In the genomic region with DNA sequence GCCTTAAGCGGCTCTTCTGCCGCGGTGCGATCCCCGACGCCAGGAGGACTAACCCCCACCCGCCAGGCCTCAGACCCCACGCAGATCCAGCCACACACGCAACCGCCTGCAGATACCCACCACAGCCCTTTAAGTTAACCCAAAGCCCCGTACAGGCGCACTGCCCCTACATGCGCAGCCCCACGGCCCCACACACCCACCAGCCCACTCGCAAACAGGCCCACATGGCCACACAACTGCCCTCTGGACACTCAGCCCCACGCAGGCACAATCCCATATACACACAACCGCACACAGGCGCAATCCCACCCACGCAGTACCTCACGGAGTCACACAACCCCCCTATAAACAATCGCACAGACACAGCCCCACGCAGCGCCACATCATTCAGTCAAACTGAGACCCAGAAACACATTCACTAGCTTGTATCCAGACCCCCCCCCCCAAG, we compare ENCODE assay signal across 8 cellular contexts. TPM values are rescaled to one million over a fixed set of nuclear protein-coding genes. Genes with fewer than 3 reads are reported as not detected.
A peak's percentile ranks its signal among the peaks of the same experiment; 100 is the strongest.
DNase-seq lines count a peak whose midpoint lies in the region; ATAC-seq and TF ChIP-seq lines count a peak whose summit lies in the region.

No MANE protein-coding gene starts in this region.

- H3K4me3 ChIP-seq in heart left ventricle = peak overlapping the region in 8 of 12 donors; percentile 54 to 73 (median 57)
- peak overlapping the region; percentile 70 for H3K4me3 ChIP-seq in choroid plexus epithelial cell (ENCODE audit: low read depth, low read length)
- peak overlapping the region; percentile 58 for H3K4me3 ChIP-seq in naive thymus-derived CD4-positive, alpha-beta T cell (ENCODE audit: low read length)
- H3K4me3 ChIP-seq in upper lobe of right lung = peak overlapping the region; percentile 54

- peaks cover 0 to 14% (median 0%) of the 10 kb centered on the region in 5 donors for H3K36me3 Mint-ChIP-seq in naive thymus-derived CD4-positive, alpha-beta T cell

- DNase-seq in heart left ventricle = no peak
- DNase-seq in left cardiac atrium = no peak
- no peak for DNase-seq in choroid plexus epithelial cell (ENCODE audit: low read depth)
- DNase-seq in naive thymus-derived CD4-positive, alpha-beta T cell = no peak
- DNase-seq in upper lobe of right lung = no peak
- DNase-seq in NCI-H82 treated with DMSO at 0.1 percent for 48 hours (lab: John Stamatoyannopoulos, UW; ENCODE audit: unreplicated experiment) = no peak
- no peak for DNase-seq in NCI-H1092 treated with DMSO at 0.1 percent for 48 hours (lab: John Stamatoyannopoulos, UW)
- DNase-seq in SHP77 treated with DMSO at 0.1 percent for 48 hours (lab: John Stamatoyannopoulos, UW) = no peak

- no peaks in the 10 kb centered on the region for H3K9me3 ChIP-seq in heart left ventricle
- H3K9me3 ChIP-seq in naive thymus-derived CD4-positive, alpha-beta T cell (ENCODE audit: control insufficient read depth in 2 of 3, low read length in 3 of 3) = no peaks in the 10 kb centered on the region
- H3K9me3 ChIP-seq in upper lobe of right lung = no peaks in the 10 kb centered on the region

- peak overlapping the region; percentile 46 to 98 (median 85) for H3K4me3 Mint-ChIP-seq in naive thymus-derived CD4-positive, alpha-beta T cell

- H3K36me3 ChIP-seq in heart left ventricle (no peaks in the 10 kb centered on the region), upper lobe of right lung (no peaks in the 10 kb centered on the region)
- H3K36me3 ChIP-seq in naive thymus-derived CD4-positive, alpha-beta T cell (ENCODE audit: control insufficient read depth in 2 of 3, insufficient read depth in 3 of 3, low read length in 3 of 3) = no peaks in the 10 kb centered on the region

- peaks cover 0 to 16% (median 0%) of the 10 kb centered on the region in 9 donors for H3K27me3 ChIP-seq in heart left ventricle
- peaks cover 0 to 5% of the 10 kb centered on the region in 2 donors for H3K27me3 ChIP-seq in naive thymus-derived CD4-positive, alpha-beta T cell (ENCODE audit: control insufficient read depth in 2 of 2, insufficient read depth in 2 of 2, low read length in 2 of 2)
- no peaks in the 10 kb centered on the region for H3K27me3 ChIP-seq in upper lobe of right lung

- no peaks in the 10 kb centered on the region for H3K9me3 Mint-ChIP-seq in naive thymus-derived CD4-positive, alpha-beta T cell

- 61 to 75% (median 68%) methylated on average over 23 of the region's 23 CpGs for WGBS in heart left ventricle, 4 donors

- POLR2A ChIA-PET in naive thymus-derived CD4-positive, alpha-beta T cell (lab: Charles Lee) = interaction anchor here (0.7 kb wide), 1 partner anchor 28 kb away, joined by 3 read pairs; no protein-coding TSS in a partner anchor

- peak overlapping the region in 4 of 9 donors; percentile 6 to 79 (median 30) for H3K27ac Mint-ChIP-seq in naive thymus-derived CD4-positive, alpha-beta T cell

- peaks cover 35 to 57% (median 48%) of the 10 kb centered on the region in 7 donors for H3K4me1 Mint-ChIP-seq in naive thymus-derived CD4-positive, alpha-beta T cell

- peaks cover 0 to 52% (median 28%) of the 10 kb centered on the region in 5 donors for H3K27me3 Mint-ChIP-seq in naive thymus-derived CD4-positive, alpha-beta T cell

- H3K27ac ChIP-seq in heart left ventricle = peak overlapping the region in 1 of 12 donors; percentile 78
- no peak overlapping the region for H3K27ac ChIP-seq in naive thymus-derived CD4-positive, alpha-beta T cell (ENCODE audit: low read depth, low read length)
- no peak overlapping the region for H3K27ac ChIP-seq in upper lobe of right lung

- CTCF ChIA-PET in naive thymus-derived CD4-positive, alpha-beta T cell (lab: Charles Lee) = no interaction called here

- H3K4me1 ChIP-seq in heart left ventricle (peaks cover 0 to 69% (median 34%) of the 10 kb centered on the region in 12 donors), upper lobe of right lung (peaks cover 46% of the 10 kb centered on the region)
- peaks cover 0 to 23% of the 10 kb centered on the region in 2 donors for H3K4me1 ChIP-seq in naive thymus-derived CD4-positive, alpha-beta T cell (ENCODE audit: control insufficient read depth in 2 of 2, insufficient read depth in 2 of 2, low read length in 2 of 2)

- ATAC-seq in heart left ventricle = no peak
- no peak for ATAC-seq in left cardiac atrium
- no peak for ATAC-seq in naive thymus-derived CD4-positive, alpha-beta T cell
- no peak for ATAC-seq in upper lobe of right lung

- intact Hi-C loops in heart left ventricle (cut with DNase I) = loop anchor here in 2 of 10 donors (5.0 kb wide), 1 partner anchor 36 kb away; no protein-coding TSS in a partner anchor
- intact Hi-C loops in left cardiac atrium (cut with DNase I) = no loop called here
- intact Hi-C loops in naive thymus-derived CD4-positive, alpha-beta T cell (cut with micrococcal nuclease) = loop anchor here in 1 of 2 donors (1.0 kb wide), 1 partner anchor 42 kb away; the partner anchor contains the start of gene RAI1
- intact Hi-C loops in upper lobe of right lung (cut with DNase I) = no loop called here

- TF ChIP-seq CTCF in heart left ventricle (IDR thresholded peaks at IDR 0.05) (no peak), choroid plexus epithelial cell (conservative IDR thresholded peaks at IDR 0.05; ENCODE audit: low read depth, low read length) (no peak), upper lobe of right lung (IDR thresholded peaks at IDR 0.05) (no peak)

- no peak for TF ChIP-seq POLR2A in heart left ventricle (IDR thresholded peaks at IDR 0.05)

RNA-seq across cellular contexts. Expression of gene RAI1, which starts 41.7 kb away (rescaled TPM):
- 10 to 100 TPM; 15.1 to 37.2 (median 20.8) TPM for total RNA-seq in heart left ventricle
- polyA plus RNA-seq in heart left ventricle = 10 to 100 TPM; 17.2 to 23.0 TPM
- total RNA-seq in left cardiac atrium = 10 to 100 TPM; 22.4 to 32.3 TPM
- total RNA-seq in naive thymus-derived CD4-positive, alpha-beta T cell = 10 to 100 TPM; 20.1 to 46.2 (median 23.6) TPM
- 1 to 10 TPM; 2.0 to 4.0 TPM for polyA plus RNA-seq in naive thymus-derived CD4-positive, alpha-beta T cell
- total RNA-seq in upper lobe of right lung = 38.1 TPM
